ENCODE assay signal across 8 cellular contexts in the genomic region with DNA sequence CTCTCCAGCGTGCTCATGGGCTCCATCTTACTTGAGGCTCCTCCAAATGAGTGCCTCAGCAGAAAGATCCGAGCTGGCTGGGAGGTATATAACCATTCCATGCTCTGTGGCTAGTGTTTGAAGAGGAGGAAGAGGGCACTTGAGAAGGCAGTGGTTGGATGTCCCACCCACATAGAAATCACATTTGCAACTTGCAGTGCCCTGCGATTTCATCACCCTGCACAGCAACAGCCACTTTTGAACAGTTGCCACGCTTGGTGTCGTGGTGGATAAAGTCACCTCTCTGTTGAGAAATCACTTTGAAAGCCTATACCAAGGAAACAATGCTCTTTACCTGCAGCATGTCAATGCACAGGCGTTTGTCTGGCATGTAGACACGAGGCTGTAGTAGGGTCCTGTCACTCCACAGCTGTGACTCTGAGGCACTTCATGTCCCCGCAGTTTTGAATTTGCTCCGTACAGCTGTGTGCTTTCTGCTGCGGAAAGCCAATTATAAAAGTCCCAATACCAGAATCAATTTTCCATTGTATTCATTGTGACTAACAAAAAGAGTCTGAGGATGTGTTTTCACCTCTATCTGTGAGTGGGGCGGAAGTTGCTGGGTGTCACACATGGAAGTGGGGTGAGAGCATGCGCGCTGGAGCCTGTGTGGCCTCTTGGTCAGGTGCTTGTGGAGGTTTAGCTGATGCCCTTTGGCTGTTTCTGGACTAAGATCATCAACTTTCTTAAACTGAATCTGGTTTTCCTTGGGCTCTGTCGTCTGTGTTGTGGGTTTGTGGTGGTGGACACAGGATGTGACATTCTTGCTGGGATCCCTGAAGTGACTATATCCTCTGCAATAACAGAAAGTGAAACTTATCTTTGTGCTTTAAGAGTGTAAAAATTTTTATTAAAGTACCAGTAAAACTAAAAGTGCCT. TPM values are rescaled to one million over a fixed set of nuclear protein-coding genes. Genes with fewer than 3 reads are reported as not detected.
A peak's percentile ranks its signal among the peaks of the same experiment; 100 is the strongest.
DNase-seq lines count a peak whose midpoint lies in the region; ATAC-seq and TF ChIP-seq lines count a peak whose summit lies in the region.

No MANE protein-coding gene starts in this region.

- H3K4me1 Mint-ChIP-seq in natural killer cell: peaks cover 44 to 47% of the 10 kb centered on the region in 2 donors

- H3K4me3 Mint-ChIP-seq in natural killer cell: peak overlapping the region; percentile 89

- 44 to 67% (median 53%) methylated on average over 14 of the region's 14 CpGs for WGBS in stomach, 5 donors

- TF ChIP-seq CTCF in natural killer cell (IDR thresholded peaks at IDR 0.05): no peak
- TF ChIP-seq CTCF in stomach (IDR thresholded peaks at IDR 0.05): no peak

- H3K27ac Mint-ChIP-seq in natural killer cell: peak overlapping the region; percentile 96

- H3K4me1 ChIP-seq in stomach: peaks cover 34 to 62% (median 47%) of the 10 kb centered on the region in 4 donors

- peak overlapping the region; percentile 74 to 99 (median 88) for H3K27ac ChIP-seq in stomach

- no peaks in the 10 kb centered on the region for H3K9me3 ChIP-seq in stomach

- no peaks in the 10 kb centered on the region for H3K27me3 ChIP-seq in stomach

- no peak for TF ChIP-seq EP300 in stomach (IDR thresholded peaks at IDR 0.05)

- no peaks in the 10 kb centered on the region for H3K27me3 Mint-ChIP-seq in natural killer cell (ENCODE audit: low read depth in 2 of 2)

- DNase-seq in Caki2 (ENCODE audit: low read depth) (peak; percentile 41), KG1 (lab: John Stamatoyannopoulos, UW) (peak; percentile 65), natural killer cell (peak; percentile 73), stomach (peak; percentile 72), NCI-H446 treated with DMSO at 0.1 percent for 48 hours (lab: John Stamatoyannopoulos, UW) (no peak)
- DNase-seq in activated CD4-positive, alpha-beta T cell treated with anti-CD3 and anti-CD28 coated beads for 48 hours: peak; percentile 88
- peak; percentile 66 for DNase-seq in effector CD4-positive, alpha-beta T cell

- no peaks in the 10 kb centered on the region for H3K9me3 Mint-ChIP-seq in natural killer cell

- peaks cover 23 to 33% (median 30%) of the 10 kb centered on the region in 4 donors for H3K36me3 ChIP-seq in stomach

- H3K36me3 Mint-ChIP-seq in natural killer cell: no peaks in the 10 kb centered on the region

- no peak for TF ChIP-seq POLR2A in stomach (IDR thresholded peaks at IDR 0.05)

- ATAC-seq in GM21447 (IDR thresholded peaks at IDR 0.05; ENCODE audit: unreplicated experiment): peak; percentile 33
- ATAC-seq in natural killer cell: peak; percentile 51 to 65 (median 52)

- peak overlapping the region; percentile 16 to 44 (median 30) for H3K4me3 ChIP-seq in stomach

- intact Hi-C loops in natural killer cell (cut with micrococcal nuclease) (loop anchor here (1.0 to 5.0 kb wide), 3 partner anchors 98 to 1993 kb away; partner anchors contain the start of genes TIMM21 and ZNF407), stomach (cut with DNase I; ENCODE audit: low total_unique reads) (no loop called here)

- in situ Hi-C loops in Caki2 (cut with HindIII; ENCODE audit: low pct_unique_long_range_greater_than_20kb, low sequenced_read_pairs): no loop called here

RNA-seq across cellular contexts. Expression of gene CNDP2, which starts 2.8 kb away (rescaled TPM):
- total RNA-seq in Caki2 (2014; rRNA removed; shearing (Covaris generic); ENCODE audit: low replicate concordance): 86.5 and 107 TPM in 2 replicates
- total RNA-seq in natural killer cell (100 to 1,000 TPM; 147 to 167 (median 153) TPM), stomach (100 to 1,000 TPM in 4 of 5 donors, 10 to 100 TPM in 1; 12.8 to 204 (median 115) TPM)
- polyA plus RNA-seq in stomach: 100 to 1,000 TPM in 2 of 3 donors, 10 to 100 TPM in 1; 87.5 to 132 (median 110) TPM

RNA-seq across cellular contexts. Expression of gene CNDP1, which starts 35.3 kb away (rescaled TPM):
- not detected in 2 replicates for total RNA-seq in Caki2 (2014; rRNA removed; shearing (Covaris generic); ENCODE audit: low replicate concordance)
- under 1 TPM; 0.31 to 0.60 (median 0.57) TPM for total RNA-seq in natural killer cell
- total RNA-seq in stomach: under 1 TPM in 1 of 5 donors, not detected in 4; 0.72 TPM
- polyA plus RNA-seq in stomach: under 1 TPM in 2 of 3 donors, not detected in 1; 0.13 to 0.50 TPM

RNA-seq across cellular contexts. Expression of gene DIPK1C, which starts 41.9 kb away (rescaled TPM):
- total RNA-seq in Caki2 (2014; rRNA removed; shearing (Covaris generic); ENCODE audit: low replicate concordance): not detected in 2 replicates
- not detected for total RNA-seq in natural killer cell
- total RNA-seq in stomach: 1 to 10 TPM in 2 of 5 donors, not detected in 3; 1.8 to 2.3 TPM
- polyA plus RNA-seq in stomach: 1 to 10 TPM in 2 of 3 donors, under 1 TPM in 1; 0.55 to 2.3 (median 1.8) TPM
